ENCODE assay signal across 8 cellular contexts in genomic region chr4:123488916-123489315, GRCh38.
A peak's percentile ranks its signal among the peaks of the same experiment; 100 is the strongest.
DNase-seq lines count a peak whose midpoint lies in the region; ATAC-seq and TF ChIP-seq lines count a peak whose summit lies in the region.

No MANE protein-coding gene starts in this region.

- peak in 1 of 2 donors; percentile 23 for DNase-seq in activated T-cell treated with anti-CD3 and anti-CD28 coated beads, Interleukin-2, amount 50 U/mL, for 72 hours
- no peak for DNase-seq in activated T-cell treated with anti-CD3 and anti-CD28 coated beads, Interleukin-2, amount 50 U/mL, for 1 hour
- DNase-seq in HL-60 (ENCODE audit: low read depth in 1 of 2, low spot score in 1 of 2) = peak; percentile 35 to 71
- no peak for DNase-seq in activated naive CD8-positive, alpha-beta T cell treated with anti-CD3 and anti-CD28 coated beads, Interleukin-2, amount 10 ng/mL, durations not matched to agents 7 days and 5 days
- no peak for DNase-seq in psoas muscle
- DNase-seq in mesenteric fat pad (ENCODE audit: low spot score) = no peak
- DNase-seq in NCI-H748 (lab: John Stamatoyannopoulos, UW; ENCODE audit: unreplicated experiment) = no peak
- DNase-seq in central memory CD4-positive, alpha-beta T cell = no peak

- TF ChIP-seq CTCF in HL-60 (IDR thresholded peaks at IDR 0.05; ENCODE audit: insufficient read depth, low read length) (no peak), psoas muscle (IDR thresholded peaks at IDR 0.05) (no peak)

- H3K27me3 Mint-ChIP-seq in activated T-cell treated with anti-CD3 and anti-CD28 coated beads, Interleukin-2, amount 50 U/mL, for 72 hours (ENCODE audit: low read depth) = peaks cover 8% of the 10 kb centered on the region
- no peaks in the 10 kb centered on the region for H3K27me3 Mint-ChIP-seq in activated naive CD8-positive, alpha-beta T cell treated with anti-CD3 and anti-CD28 coated beads, Interleukin-2, amount 10 ng/mL, durations not matched to agents 7 days and 5 days

- H3K36me3 ChIP-seq in psoas muscle (ENCODE audit: insufficient read depth in 1 of 2, low read depth in 1 of 2) = no peaks in the 10 kb centered on the region

- POLR2A ChIA-PET in activated naive CD8-positive, alpha-beta T cell treated with anti-CD3 and anti-CD28 coated beads, Interleukin-2, amount 10 ng/mL, durations not matched to agents 7 days and 5 days (lab: Charles Lee) = no interaction called here

- peak; percentile 99 for ATAC-seq in activated T-cell treated with anti-CD3 and anti-CD28 coated beads, Interleukin-2, amount 50 U/mL, for 72 hours (replicated peaks in 1 of 2)
- ATAC-seq in activated naive CD8-positive, alpha-beta T cell treated with anti-CD3 and anti-CD28 coated beads, Interleukin-2, amount 10 ng/mL, durations not matched to agents 7 days and 5 days (ENCODE audit: low read depth) = peak; percentile 50
- peak in 3 of 4 donors; percentile 36 to 70 (median 57) for ATAC-seq in psoas muscle

- intact Hi-C loops in psoas muscle (cut with DNase I) = loop anchor here in 1 of 2 donors (5.0 kb wide), 1 partner anchor 77 kb away; no protein-coding TSS in a partner anchor

- WGBS in psoas muscle, 3 donors = 68 to 82% (median 73%) methylated on average over 5 of the region's 5 CpGs

- H3K27ac ChIP-seq in HL-60 (replicated peaks) (peak overlapping the region; percentile 21), psoas muscle (no peak overlapping the region)

- H3K9me3 ChIP-seq in psoas muscle = no peaks in the 10 kb centered on the region

- no peak overlapping the region for H3K27ac Mint-ChIP-seq in activated T-cell treated with anti-CD3 and anti-CD28 coated beads, Interleukin-2, amount 50 U/mL, for 72 hours
- H3K27ac Mint-ChIP-seq in activated naive CD8-positive, alpha-beta T cell treated with anti-CD3 and anti-CD28 coated beads, Interleukin-2, amount 10 ng/mL, durations not matched to agents 7 days and 5 days = no peak overlapping the region

- no peaks in the 10 kb centered on the region for H3K4me1 ChIP-seq in psoas muscle

- peak overlapping the region; percentile 8 to 29 for H3K4me3 Mint-ChIP-seq in activated T-cell treated with anti-CD3 and anti-CD28 coated beads, Interleukin-2, amount 50 U/mL, for 72 hours
- no peak overlapping the region for H3K4me3 Mint-ChIP-seq in activated naive CD8-positive, alpha-beta T cell treated with anti-CD3 and anti-CD28 coated beads, Interleukin-2, amount 10 ng/mL, durations not matched to agents 7 days and 5 days

- H3K4me1 Mint-ChIP-seq in activated T-cell treated with anti-CD3 and anti-CD28 coated beads, Interleukin-2, amount 50 U/mL, for 72 hours (ENCODE audit: low read depth) = peaks cover 10% of the 10 kb centered on the region
- H3K4me1 Mint-ChIP-seq in activated naive CD8-positive, alpha-beta T cell treated with anti-CD3 and anti-CD28 coated beads, Interleukin-2, amount 10 ng/mL, durations not matched to agents 7 days and 5 days = peaks cover 6% of the 10 kb centered on the region

- H3K27me3 ChIP-seq in HL-60 (ENCODE audit: insufficient read depth, poor library complexity, severe bottlenecking) = no peaks in the 10 kb centered on the region
- H3K27me3 ChIP-seq in psoas muscle (ENCODE audit: insufficient read depth in 3 of 3, low read length in 2 of 3) = no peaks in the 10 kb centered on the region

- no peaks in the 10 kb centered on the region for H3K9me3 Mint-ChIP-seq in activated T-cell treated with anti-CD3 and anti-CD28 coated beads, Interleukin-2, amount 50 U/mL, for 72 hours
- peaks cover under 1% of the 10 kb centered on the region for H3K9me3 Mint-ChIP-seq in activated naive CD8-positive, alpha-beta T cell treated with anti-CD3 and anti-CD28 coated beads, Interleukin-2, amount 10 ng/mL, durations not matched to agents 7 days and 5 days

- H3K36me3 Mint-ChIP-seq in activated T-cell treated with anti-CD3 and anti-CD28 coated beads, Interleukin-2, amount 50 U/mL, for 72 hours (ENCODE audit: insufficient read depth in 2 of 2) = peaks cover 0 to 1% of the 10 kb centered on the region in 2 donors
- peaks cover under 1% of the 10 kb centered on the region for H3K36me3 Mint-ChIP-seq in activated naive CD8-positive, alpha-beta T cell treated with anti-CD3 and anti-CD28 coated beads, Interleukin-2, amount 10 ng/mL, durations not matched to agents 7 days and 5 days

- H3K4me3 ChIP-seq in HL-60 (replicated peaks; ENCODE audit: insufficient read depth, low read length) = no peak overlapping the region
- H3K4me3 ChIP-seq in psoas muscle = no peak overlapping the region

Comparison
In these comparisons a context has a peak if more than half of its experiments do, and no peak if none do; other contexts are left out.
1. DNase-seq: peak in HL-60 (2 of 2); none in activated T-cell treated with anti-CD3 and anti-CD28 coated beads, Interleukin-2, amount 50 U/mL, for 1 hour (single experiment), activated naive CD8-positive, alpha-beta T cell treated with anti-CD3 and anti-CD28 coated beads, Interleukin-2, amount 10 ng/mL, durations not matched to agents 7 days and 5 days (single experiment), psoas muscle (0 of 2), mesenteric fat pad (single experiment), NCI-H748 (single experiment) and central memory CD4-positive, alpha-beta T cell (single experiment).
2. Peak in every context shown above with its lines, with median percentiles within 50 percentile points of each other: ATAC-seq.